In genomic region chr12:43805857-43806736, GRCh38 we compare ENCODE assay signal across 7 cellular contexts. TPM values are rescaled to one million over a fixed set of nuclear protein-coding genes. Genes with fewer than 3 reads are reported as not detected.
DNase-seq lines count a peak whose midpoint lies in the region; ATAC-seq and TF ChIP-seq lines count a peak whose summit lies in the region.

Gene TWF1 (minus strand): TSS chr12:43806317. CDS start chr12:43806245, 72 bp downstream.

- peak; percentile 96 for TF ChIP-seq POLR2A in GM18505 (IDR thresholded peaks at IDR 0.05; ENCODE audit: borderline replicate concordance, extremely low read depth, insufficient read depth, insufficient read length)

- DNase-seq in NCI-H146 treated with DMSO at 0.1 percent for 48 hours (lab: John Stamatoyannopoulos, UW; ENCODE audit: unreplicated experiment) (peak; percentile 79), T1000 (lab: John Stamatoyannopoulos, UW) (peak; percentile 83), astrocyte of the hippocampus (ENCODE audit: low read depth, low spot score) (peak; percentile 96), hippocampal formation (lab: John Stamatoyannopoulos, UW) (peak; percentile 78 to 88), sciatic nerve (ENCODE audit: low spot score) (peak; percentile 92)

- peak; percentile 97 for ATAC-seq in GM18505 (IDR thresholded peaks at IDR 0.05; ENCODE audit: unreplicated experiment)
- ATAC-seq in HG02870 (IDR thresholded peaks at IDR 0.05; ENCODE audit: unreplicated experiment) = peak; percentile 88
- peak; percentile 99 for ATAC-seq in sciatic nerve

- intact Hi-C loops in sciatic nerve (cut with DNase I) = no loop called here

RNA-seq across cellular contexts. Expression of gene TWF1, which starts in this region (rescaled TPM):
- 68.4 TPM for total RNA-seq in sciatic nerve

Comparison
In these comparisons a context has a peak if more than half of its experiments do, and no peak if none do; other contexts are left out.
1. Peak in every context shown above with its lines: DNase-seq and ATAC-seq.